Comparison of ENCODE assay signal across 14 cellular contexts in the genomic region with DNA sequence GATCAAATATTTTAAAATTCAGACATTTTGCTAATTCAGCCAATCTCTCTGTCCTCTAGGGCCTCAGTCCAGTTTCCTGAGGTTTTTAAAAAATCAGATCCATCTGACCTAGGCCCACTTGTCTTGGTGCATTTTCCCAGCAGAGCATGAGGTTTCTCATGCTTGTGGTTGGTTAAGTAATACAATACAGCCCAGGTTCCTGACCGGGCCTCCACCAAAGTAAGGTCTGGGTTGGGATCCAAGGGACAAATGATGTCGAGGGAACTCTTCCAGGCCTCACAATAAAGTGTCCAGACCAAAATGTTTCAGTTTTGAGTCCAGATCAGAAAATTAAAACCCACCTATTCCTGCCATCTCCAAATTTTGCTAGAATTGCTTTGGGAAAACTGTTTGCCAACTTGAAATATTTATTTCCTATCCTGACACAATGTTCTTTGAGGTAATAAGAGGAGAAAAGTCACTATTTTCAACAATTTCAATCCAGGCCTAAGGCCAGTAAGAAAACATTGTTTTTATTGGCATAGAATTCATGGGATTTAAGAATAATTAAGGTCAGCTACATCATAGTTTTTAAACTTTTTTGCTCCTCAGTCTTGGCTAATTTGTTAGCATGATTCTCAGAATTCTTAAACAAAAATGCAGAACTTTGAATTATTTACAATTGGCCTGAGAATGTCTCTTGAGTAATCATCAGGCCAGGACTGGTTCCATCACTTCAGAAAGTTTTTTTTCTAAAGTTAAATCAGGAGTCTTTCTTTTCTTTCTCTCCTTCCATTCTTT. TPM values are rescaled to one million over a fixed set of nuclear protein-coding genes. Genes with fewer than 3 reads are reported as not detected.
DNase-seq lines count a peak whose midpoint lies in the region; ATAC-seq and TF ChIP-seq lines count a peak whose summit lies in the region.
"Had no signal": no experiment of that assay in that cellular context is flagged by ENCODE, and none has a peak within 500 bp of the region (broad histone marks: within the 10 kb centered on the region; RNA-seq: fewer than 3 reads in every experiment).

No MANE protein-coding gene starts in this region.

- H3K9me3 ChIP-seq in right lobe of liver = no peaks in the 10 kb centered on the region
- H3K9me3 ChIP-seq: SJCRH30 had no signal

- no peak overlapping the region for H3K4me3 Mint-ChIP-seq in progenitor cell of endocrine pancreas (ENCODE audit: low read depth)
- H3K4me3 Mint-ChIP-seq: activated naive CD8-positive, alpha-beta T cell treated with anti-CD3 and anti-CD28 coated beads, Interleukin-2, amount 50 U/mL, for 24 hours had no signal

- H3K36me3 ChIP-seq in right lobe of liver = no peaks in the 10 kb centered on the region
- H3K36me3 ChIP-seq: SJCRH30, spleen had no signal

- WGBS in right lobe of liver (ENCODE audit: insufficient coverage, low coverage, low lambda C conversion rate, missing lambda C conversion rate) = 75% methylated on average over 2 of the region's 2 CpGs

- peaks cover 15% of the 10 kb centered on the region for H3K4me1 Mint-ChIP-seq in progenitor cell of endocrine pancreas (ENCODE audit: low read depth)
- H3K4me1 Mint-ChIP-seq: activated naive CD8-positive, alpha-beta T cell treated with anti-CD3 and anti-CD28 coated beads, Interleukin-2, amount 50 U/mL, for 24 hours had no signal

- H3K4me1 ChIP-seq in right lobe of liver = no peaks in the 10 kb centered on the region
- H3K4me1 ChIP-seq: SJCRH30, spleen had no signal

- no peaks in the 10 kb centered on the region for H3K27me3 Mint-ChIP-seq in progenitor cell of endocrine pancreas
- H3K27me3 Mint-ChIP-seq: activated naive CD8-positive, alpha-beta T cell treated with anti-CD3 and anti-CD28 coated beads, Interleukin-2, amount 50 U/mL, for 24 hours had no signal

- TF ChIP-seq CTCF in AG09309 (IDR thresholded peaks at IDR 0.05; ENCODE audit: control insufficient read depth, insufficient read depth, low read depth, low read length, missing control alignments) (no peak), progenitor cell of endocrine pancreas (IDR thresholded peaks at IDR 0.05; ENCODE audit: unreplicated experiment) (no peak), right lobe of liver (IDR thresholded peaks at IDR 0.05) (no peak)

- TF ChIP-seq POLR2A in right lobe of liver (IDR thresholded peaks at IDR 0.05) = no peak

- no peaks in the 10 kb centered on the region for H3K27me3 ChIP-seq in right lobe of liver
- H3K27me3 ChIP-seq: SJCRH30, spleen had no signal

- DNase-seq in AG09309 (ENCODE audit: low read depth) (peak; percentile 78), amniotic epithelial cell (ENCODE audit: low read depth) (peak; percentile 44), Right ventricle myocardium superior (no peak), progenitor cell of endocrine pancreas (ENCODE audit: low spot score, unreplicated experiment) (no peak), cerebellum (ENCODE audit: low spot score) (no peak), right lobe of liver (no peak)
- DNase-seq in stimulated activated naive CD4-positive, alpha-beta T cell treated with Interleukin-2 at 50 U/mL for 16 hours (lab: John Stamatoyannopoulos, UW) = no peak
- DNase-seq: activated naive CD8-positive, alpha-beta T cell treated with anti-CD3 and anti-CD28 coated beads, Interleukin-2, amount 50 U/mL, for 24 hours; DMS79 treated with DMSO at 0.1 percent for 48 hours; NCI-H774; spleen; WERI-Rb-1 had no signal

- peaks cover 5% of the 10 kb centered on the region for H3K9me3 Mint-ChIP-seq in progenitor cell of endocrine pancreas (ENCODE audit: low read depth)

- H3K27ac ChIP-seq in right lobe of liver = no peak overlapping the region
- H3K27ac ChIP-seq: SJCRH30, spleen, WERI-Rb-1 had no signal

- ATAC-seq in Right ventricle myocardium superior (ENCODE audit: poor library complexity) (peak; percentile 54), esophagus mucosa (no peak), right lobe of liver (no peak)
- ATAC-seq: activated naive CD8-positive, alpha-beta T cell treated with anti-CD3 and anti-CD28 coated beads, Interleukin-2, amount 50 U/mL, for 24 hours had no signal

- H3K4me3 ChIP-seq in AG09309 (ENCODE audit: control insufficient read depth, low read depth, low read length) = no peak overlapping the region
- no peak overlapping the region for H3K4me3 ChIP-seq in right lobe of liver
- H3K4me3 ChIP-seq: SJCRH30, spleen had no signal

- intact Hi-C loops in Right ventricle myocardium superior (cut with DNase I) (loop anchor here (10.0 kb wide), 1 partner anchor 184 kb away; a partner anchor contains a TSS), right lobe of liver (cut with DNase I) (no loop called here)

- H3K27ac Mint-ChIP-seq in progenitor cell of endocrine pancreas = peak overlapping the region; percentile 51
- H3K27ac Mint-ChIP-seq: activated naive CD8-positive, alpha-beta T cell treated with anti-CD3 and anti-CD28 coated beads, Interleukin-2, amount 50 U/mL, for 24 hours had no signal

- no peaks in the 10 kb centered on the region for H3K36me3 Mint-ChIP-seq in progenitor cell of endocrine pancreas (ENCODE audit: insufficient read depth)

RNA-seq across cellular contexts. Expression of a gene that starts 51.4 kb away (rescaled TPM):
- total RNA-seq in Right ventricle myocardium superior (30.4 TPM), progenitor cell of endocrine pancreas (6.3 and 8.6 TPM in 2 replicates), esophagus mucosa (1.8 TPM), cerebellum (89.6 TPM), right lobe of liver (1 to 10 TPM; 1.9 to 8.5 (median 4.6) TPM)
- total RNA-seq: SJCRH30 had no signal

Comparison
In these comparisons a context has a peak if more than half of its experiments do, and no peak if none do; other contexts are left out.
1. DNase-seq: peak in AG09309 (single experiment) and amniotic epithelial cell (single experiment); none in Right ventricle myocardium superior (single experiment), progenitor cell of endocrine pancreas (single experiment), cerebellum (single experiment), right lobe of liver (0 of 3) and stimulated activated naive CD4-positive, alpha-beta T cell treated with Interleukin-2 at 50 U/mL for 16 hours (single experiment).